ENCODE assay signal across 9 cellular contexts in the genomic region with DNA sequence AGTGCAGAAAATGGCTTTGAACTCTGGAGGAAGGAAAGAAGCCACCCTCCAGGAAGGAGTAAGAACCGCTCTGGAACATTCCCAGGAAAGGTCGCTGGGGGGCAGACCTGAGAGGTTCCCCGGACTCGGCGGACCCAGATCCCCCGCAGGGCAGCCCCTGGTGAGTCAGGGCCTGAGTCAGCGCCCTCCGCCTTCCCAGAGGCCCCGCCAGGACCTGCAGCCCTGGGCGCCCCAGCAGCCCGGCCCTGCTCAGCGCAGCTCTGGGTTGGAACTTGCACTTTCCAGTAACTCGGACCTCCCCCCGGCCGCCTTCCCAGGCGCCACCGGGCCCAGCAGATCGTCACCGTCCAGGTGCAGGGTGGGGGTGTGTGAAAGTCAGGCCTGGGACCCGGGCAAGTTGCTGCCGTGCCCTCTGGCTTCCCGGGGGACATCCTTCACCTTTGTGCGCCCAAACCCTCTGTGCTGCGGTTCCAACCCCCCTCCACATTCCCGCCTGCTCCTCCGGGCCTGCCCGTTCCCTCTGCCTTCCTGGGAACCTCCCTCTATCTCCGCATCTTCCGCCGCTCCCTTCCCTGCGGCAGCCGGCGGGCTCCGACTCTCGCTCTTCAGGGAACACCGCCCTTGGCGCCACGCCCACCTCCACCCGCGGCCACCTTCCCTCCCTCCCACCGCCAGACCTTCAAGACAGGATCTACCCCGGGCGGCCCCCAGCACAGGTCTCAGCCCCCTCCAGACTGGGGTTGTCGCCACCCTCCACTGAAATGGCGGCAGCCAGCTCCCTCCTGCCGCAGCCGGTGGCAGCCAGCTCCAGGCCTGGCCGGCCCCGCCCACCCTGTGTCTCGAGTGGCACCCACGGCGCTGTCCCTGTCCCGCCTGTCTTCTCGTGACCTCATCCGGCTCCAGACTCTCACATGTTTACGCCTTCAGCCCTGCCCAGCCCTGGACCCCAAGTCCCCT. TPM values are rescaled to one million over a fixed set of nuclear protein-coding genes. Genes with fewer than 3 reads are reported as not detected.
DNase-seq lines count a peak whose midpoint lies in the region; ATAC-seq and TF ChIP-seq lines count a peak whose summit lies in the region.
"Had no signal": no experiment of that assay in that cellular context is flagged by ENCODE, and none has a peak within 500 bp of the region (broad histone marks: within the 10 kb centered on the region; RNA-seq: fewer than 3 reads in every experiment).

No MANE protein-coding gene starts in this region.

- WGBS in lower leg skin, 2 donors = 1 to 2% methylated on average over 39 to 47 of the region's 56 CpGs

- intact Hi-C loops in lower leg skin (cut with DNase I; ENCODE audit: low total_unique reads) = no loop called here

- peak; percentile 73 for ATAC-seq in HG03354 (IDR thresholded peaks at IDR 0.05; ENCODE audit: poor library complexity, severe bottlenecking, unreplicated experiment)

- H3K4me3 ChIP-seq in lower leg skin (ENCODE audit: low read depth, poor library complexity, severe bottlenecking) = peak overlapping the region; percentile 35

- peak; percentile 96 for DNase-seq in AG20443 (ENCODE audit: low spot score)
- DNase-seq in NCI-H748 (lab: John Stamatoyannopoulos, UW; ENCODE audit: unreplicated experiment) = peak; percentile 81
- peak; percentile 96 to 97 for DNase-seq in activated CD4-positive, alpha-beta T cell treated with anti-CD3 and anti-CD28 coated beads, Interleukin-2, amount 50 U/mL, for 48 hours
- peak; percentile 45 to 93 for DNase-seq in dermis microvascular lymphatic vessel endothelial cell (ENCODE audit: low read depth in 2 of 2)
- peak; percentile 91 to 99 for DNase-seq in lower leg skin (ENCODE audit: low spot score in 2 of 2)
- DNase-seq in stimulated activated CD4-positive, alpha-beta T cell treated with anti-CD3 and anti-CD28 coated beads, Interleukin-4, amount 100 ng/mL, for 24 hours = peak; percentile 94

- TF ChIP-seq POLR2A in GM18951 (IDR thresholded peaks at IDR 0.05; ENCODE audit: extremely low read depth, insufficient read depth, insufficient read length) = peak; percentile 52
- TF ChIP-seq POLR2A in lower leg skin (IDR thresholded peaks at IDR 0.05) = no peak

- TF ChIP-seq CTCF in lower leg skin (IDR thresholded peaks at IDR 0.05) = peak in 1 of 3 donors; percentile 51

- in situ Hi-C loops in GM18951 (cut with MboI; ENCODE audit: low sequenced_read_pairs, unreplicated experiment) = loop anchor here (5.0 kb wide), 1 partner anchor 104 kb away; no protein-coding TSS in a partner anchor

RNA-seq across cellular contexts. Expression of gene WNT7B, which starts 36.8 kb away (rescaled TPM):
- total RNA-seq in dermis microvascular lymphatic vessel endothelial cell = not detected in 2 replicates
- 10 to 100 TPM; 26.4 to 39.9 (median 33.9) TPM for total RNA-seq in lower leg skin
- total RNA-seq: T-helper 2 cell treated with Interferon-gamma antibody and Interleukin-4, amounts not matched to agents 100 ng/mL and 5 ng/mL, for 36 hours had no signal

Comparison
In these comparisons a context has a peak if more than half of its experiments do, and no peak if none do; other contexts are left out.
1. Peak in every context shown above with its lines: DNase-seq, ATAC-seq and H3K4me3 ChIP-seq.
2. RNA of gene WNT7B, which starts 36.8 kb away (total RNA-seq): 26.4 to 39.9 TPM in lower leg skin; not detected in dermis microvascular lymphatic vessel endothelial cell; every median in the first group is over 10 times any median in the second.